In genomic region chrX:71285929-71286328, GRCh38 we compare ENCODE assay signal across 1 cellular context.
TF ChIP-seq lines count a peak whose summit lies in the region.

No MANE protein-coding gene starts in this region.

TF ChIP-seq in WTC11, 78 proteins besides CTCF, POLR2A, EP300 and RAD21 (continued from another document):
- TF ChIP-seq ZNF121 (CRISPR knock-in tag; IDR thresholded peaks at IDR 0.05) (no peak), STAT6 (CRISPR knock-in tag; conservative IDR thresholded peaks at IDR 0.05; ENCODE audit: low read depth) (no peak)
